ENCODE assay signal across 10 cellular contexts in the genomic region with DNA sequence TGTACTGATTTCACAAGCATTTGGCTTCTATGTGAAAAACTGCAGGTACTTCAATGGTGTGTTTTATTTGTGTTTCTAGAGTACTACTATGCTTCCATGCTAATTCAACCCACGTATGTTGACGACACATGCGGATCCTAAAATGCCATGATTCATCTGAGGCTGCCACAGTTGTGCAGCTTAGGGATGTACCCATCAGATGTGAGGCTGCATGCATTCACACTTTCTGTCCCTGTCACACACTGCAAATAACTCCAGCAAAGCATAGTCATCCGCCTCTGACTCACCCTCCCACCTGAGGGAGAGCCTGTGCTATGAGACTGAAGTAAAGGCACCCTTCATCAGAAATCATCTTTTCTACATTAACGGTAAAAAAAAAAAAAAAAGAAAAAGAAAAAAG. TPM values are rescaled to one million over a fixed set of nuclear protein-coding genes. Genes with fewer than 3 reads are reported as not detected.
DNase-seq lines count a peak whose midpoint lies in the region; ATAC-seq and TF ChIP-seq lines count a peak whose summit lies in the region.
"Had no signal": no experiment of that assay in that cellular context is flagged by ENCODE, and none has a peak within 500 bp of the region (broad histone marks: within the 10 kb centered on the region; RNA-seq: fewer than 3 reads in every experiment).

No MANE protein-coding gene starts in this region.

- H3K27me3 Mint-ChIP-seq in HFFc6 (ENCODE audit: insufficient read depth): no peaks in the 10 kb centered on the region; the same call in 1 of the 2 replicates

- TF ChIP-seq POLR2A in heart left ventricle (IDR thresholded peaks at IDR 0.05): no peak

- in situ Hi-C loops in brain microvascular endothelial cell (cut with HindIII; ENCODE audit: low pct_ligation_motif_present, low sequenced_read_pairs): no loop called here

- H3K9me3 Mint-ChIP-seq in HFFc6: no peaks in the 10 kb centered on the region

- H3K4me3 ChIP-seq in heart left ventricle (no peak overlapping the region), brain microvascular endothelial cell (ENCODE audit: low read depth, low read length) (no peak overlapping the region)

- 88 to 94% (median 92%) methylated on average over 5 of the region's 5 CpGs for WGBS in heart left ventricle, 4 donors

- H3K27ac Mint-ChIP-seq in HFFc6: 0 out of 2 replicates have a peak overlapping the region, but pooled peaks have one; percentile 2

- TF ChIP-seq CTCF in HFFc6 (IDR thresholded peaks at IDR 0.05): no peak
- TF ChIP-seq CTCF in heart left ventricle (IDR thresholded peaks at IDR 0.05): no peak
- TF ChIP-seq CTCF in brain microvascular endothelial cell (IDR thresholded peaks at IDR 0.05; ENCODE audit: low read depth, low read length, missing control alignments): no peak

- intact Hi-C loops in heart left ventricle (cut with DNase I): no loop called here

- H3K27ac ChIP-seq in caudate nucleus (ENCODE audit: low read depth, low read length) (no peak overlapping the region), heart left ventricle (no peak overlapping the region), brain microvascular endothelial cell (no peak overlapping the region)

- no peaks in the 10 kb centered on the region for H3K36me3 Mint-ChIP-seq in HFFc6 (ENCODE audit: low read depth)

- no peak for ATAC-seq in heart left ventricle
- no peak for ATAC-seq in GM21367 (IDR thresholded peaks at IDR 0.05; ENCODE audit: unreplicated experiment)
- ATAC-seq: right cardiac atrium had no signal

- no peak overlapping the region for H3K4me3 Mint-ChIP-seq in HFFc6

- H3K36me3 ChIP-seq in heart left ventricle (no peaks in the 10 kb centered on the region), brain microvascular endothelial cell (replicated peaks) (no peaks in the 10 kb centered on the region)

- peak; percentile 44 for DNase-seq in HFFc6
- peak; percentile 52 to 70 for DNase-seq in activated CD4-positive, alpha-beta T cell treated with anti-CD3 and anti-CD28 coated beads for 24 hours (ENCODE audit: low read depth in 2 of 2)
- DNase-seq in caudate nucleus (lab: John Stamatoyannopoulos, UW): peak in 41 of 61 donors; percentile 2 to 92 (median 40)
- peak; percentile 53 to 74 for DNase-seq in stimulated activated CD4-positive, alpha-beta T cell treated with anti-CD3 and anti-CD28 coated beads, Interleukin-4, amount 100 ng/mL, for 48 hours (ENCODE audit: low read depth in 2 of 2)
- DNase-seq in heart left ventricle: no peak
- no peak for DNase-seq in brain microvascular endothelial cell
- DNase-seq in T1000 (lab: John Stamatoyannopoulos, UW): no peak
- DNase-seq: NCI-H82, right cardiac atrium had no signal

- H3K27me3 ChIP-seq in heart left ventricle (no peaks in the 10 kb centered on the region), brain microvascular endothelial cell (replicated peaks) (no peaks in the 10 kb centered on the region)

- peaks cover 0 to 16% (median 0%) of the 10 kb centered on the region in 12 donors for H3K4me1 ChIP-seq in heart left ventricle

- H3K9me3 ChIP-seq in heart left ventricle: no peaks in the 10 kb centered on the region

- H3K4me1 Mint-ChIP-seq in HFFc6 (ENCODE audit: low read depth): peaks cover 30% of the 10 kb centered on the region

RNA-seq across cellular contexts. Expression of gene SERTAD2, which starts 22.1 kb away (rescaled TPM):
- 10 to 100 TPM; 22.2 to 33.9 (median 29.1) TPM for total RNA-seq in HFFc6 (2021; fragmentation: NEBNext Ultra II Directional; extraction: Animal tissue kit (Norgen Biotek cat#: 25700))
- 10 to 100 TPM; 12.2 to 21.6 (median 16.1) TPM for total RNA-seq in heart left ventricle
- 10 to 100 TPM in 1 of 2 donors, 1 to 10 TPM in 1; 5.1 to 12.6 TPM for polyA plus RNA-seq in heart left ventricle

Comparison
In these comparisons a context has a peak if more than half of its experiments do, and no peak if none do; other contexts are left out.
1. DNase-seq: peak in HFFc6 (single experiment), activated CD4-positive, alpha-beta T cell treated with anti-CD3 and anti-CD28 coated beads for 24 hours (2 of 2), caudate nucleus (41 of 61) and stimulated activated CD4-positive, alpha-beta T cell treated with anti-CD3 and anti-CD28 coated beads, Interleukin-4, amount 100 ng/mL, for 48 hours (2 of 2); none in heart left ventricle (0 of 5), brain microvascular endothelial cell (single experiment) and T1000 (single experiment).